ENCODE assay signal across 12 cellular contexts in genomic region chr5:131280417-131280816, GRCh38. TPM values are rescaled to one million over a fixed set of nuclear protein-coding genes. Genes with fewer than 3 reads are reported as not detected.
DNase-seq lines count a peak whose midpoint lies in the region; ATAC-seq and TF ChIP-seq lines count a peak whose summit lies in the region.
"Had no signal": no experiment of that assay in that cellular context is flagged by ENCODE, and none has a peak within 500 bp of the region (broad histone marks: within the 10 kb centered on the region; RNA-seq: fewer than 3 reads in every experiment).

No MANE protein-coding gene starts in this region.

- H3K4me1 Mint-ChIP-seq in Caco-2 (ENCODE audit: low read depth, unreplicated experiment): peaks cover 22% of the 10 kb centered on the region
- peaks cover 46 to 97% (median 70%) of the 10 kb centered on the region in 3 donors for H3K4me1 Mint-ChIP-seq in naive B cell
- peaks cover 27% of the 10 kb centered on the region for H3K4me1 Mint-ChIP-seq in WTC11

- no peaks in the 10 kb centered on the region for H4K20me1 ChIP-seq in MM.1S (ENCODE audit: insufficient read depth, low read length)

- H3K36me3 ChIP-seq in Caco-2 (ENCODE audit: control insufficient read depth, insufficient read depth, low read length) (no peaks in the 10 kb centered on the region), MM.1S (replicated peaks; ENCODE audit: insufficient read depth, low read length) (0 out of 2 replicates have a peak, but pooled peaks cover 3% of the 10 kb centered on the region), breast epithelium (no peaks in the 10 kb centered on the region)
- H3K36me3 ChIP-seq: HAP-1 had no signal

- H3K27me3 ChIP-seq in Caco-2 (replicated peaks; ENCODE audit: control insufficient read depth, insufficient read depth, low read length) (no peaks in the 10 kb centered on the region), MM.1S (replicated peaks; ENCODE audit: insufficient read depth, low read length) (no peaks in the 10 kb centered on the region), breast epithelium (no peaks in the 10 kb centered on the region)
- H3K27me3 ChIP-seq: heart right ventricle had no signal

- H3K27me3 Mint-ChIP-seq in Caco-2 (ENCODE audit: insufficient read depth, unreplicated experiment): no peaks in the 10 kb centered on the region
- H3K27me3 Mint-ChIP-seq in naive B cell: no peaks in the 10 kb centered on the region
- H3K27me3 Mint-ChIP-seq in WTC11 (ENCODE audit: low read depth): no peaks in the 10 kb centered on the region

- peak overlapping the region; percentile 74; the same call in 1 of the 2 replicates for H3K4me2 ChIP-seq in MM.1S (ENCODE audit: low read depth, low read length)

- no peak overlapping the region for H2AFZ ChIP-seq in MM.1S (ENCODE audit: low read length)

- no TSS peak for BruUV-seq in Caco-2 (replicated peaks; lab: Mats Ljungman, UMichigan)

- H3K4me3 ChIP-seq in Caco-2 (ENCODE audit: low read depth, low read length) (no peak overlapping the region), MM.1S (ENCODE audit: low read length) (0 out of 2 replicates have a peak overlapping the region, but pooled peaks have one; percentile 39), breast epithelium (no peak overlapping the region)
- H3K4me3 ChIP-seq: HAP-1 had no signal

- H3K9me3 ChIP-seq in Caco-2 (peaks cover 11% of the 10 kb centered on the region), MM.1S (replicated peaks; ENCODE audit: insufficient read depth, low read length) (no peaks in the 10 kb centered on the region), breast epithelium (no peaks in the 10 kb centered on the region)
- H3K9me3 ChIP-seq: HAP-1, heart right ventricle had no signal

- ATAC-seq in naive B cell (ENCODE audit: low read depth in 2 of 2): no peak
- no peak for ATAC-seq in WTC11
- no peak for ATAC-seq in HG02884 (IDR thresholded peaks at IDR 0.05; ENCODE audit: unreplicated experiment)

- H3K27ac Mint-ChIP-seq in Caco-2 (ENCODE audit: unreplicated experiment): peak overlapping the region; percentile 72
- peak overlapping the region in 2 of 6 donors; percentile 75 to 98 for H3K27ac Mint-ChIP-seq in naive B cell
- no peak overlapping the region for H3K27ac Mint-ChIP-seq in WTC11

- H3K9me3 Mint-ChIP-seq in Caco-2 (ENCODE audit: unreplicated experiment) (no peaks in the 10 kb centered on the region), naive B cell (peaks cover 0 to 3% (median 0%) of the 10 kb centered on the region in 7 donors), WTC11 (peaks cover 8% of the 10 kb centered on the region)

- H3F3A ChIP-seq in MM.1S (ENCODE audit: insufficient read depth, low read length): peaks cover 25% of the 10 kb centered on the region

- peaks cover 37% of the 10 kb centered on the region for H3K36me3 Mint-ChIP-seq in Caco-2 (ENCODE audit: insufficient read depth, unreplicated experiment)
- peaks cover 0 to 4% of the 10 kb centered on the region in 2 donors for H3K36me3 Mint-ChIP-seq in naive B cell
- peaks cover 12% of the 10 kb centered on the region for H3K36me3 Mint-ChIP-seq in WTC11

- TF ChIP-seq CTCF in Caco-2 (IDR thresholded peaks at IDR 0.05; ENCODE audit: insufficient read depth in 1 of 2, low read depth in 1 of 2, low read length in 1 of 2, severe bottlenecking in 1 of 2, unreplicated experiment in 1 of 2): no peak
- TF ChIP-seq CTCF in MM.1S (IDR thresholded peaks at IDR 0.05; ENCODE audit: low read length): no peak
- TF ChIP-seq CTCF in breast epithelium (IDR thresholded peaks at IDR 0.05): no peak
- TF ChIP-seq CTCF in WTC11 (IDR thresholded peaks at IDR 0.05): no peak

- peaks cover 22% of the 10 kb centered on the region for H3K4me1 ChIP-seq in Caco-2
- H3K4me1 ChIP-seq in MM.1S (ENCODE audit: low read length): peaks cover 40% of the 10 kb centered on the region
- no peaks in the 10 kb centered on the region for H3K4me1 ChIP-seq in breast epithelium

- H3K9me2 ChIP-seq in MM.1S (replicated peaks; ENCODE audit: insufficient read depth, low read length): no peaks in the 10 kb centered on the region

- H3K4me3 Mint-ChIP-seq in Caco-2 (ENCODE audit: unreplicated experiment) (no peak overlapping the region), naive B cell (peak overlapping the region in 5 of 8 donors; percentile 49 to 79 (median 63)), WTC11 (no peak overlapping the region)

- POLR2A ChIA-PET in Caco-2 (lab: Charles Lee) (no interaction called here), WTC11 (lab: Charles Lee) (interaction anchor here (0.5 kb wide), 1 partner anchor 204 kb away, joined by 3 read pairs; no protein-coding TSS in a partner anchor)

- no peak for TF ChIP-seq POLR2A in breast epithelium (IDR thresholded peaks at IDR 0.05)

- peaks cover 96% of the 10 kb centered on the region for H3K79me2 ChIP-seq in MM.1S (ENCODE audit: low read length)

- intact Hi-C loops in Caco-2 (cut with micrococcal nuclease; ENCODE audit: unreplicated experiment): loop anchor here (2.0 kb wide), 2 partner anchors 16 to 102 kb away; partner anchors contain the start of gene CDC42SE2
- intact Hi-C loops in breast epithelium (cut with DNase I; ENCODE audit: low total_unique reads): no loop called here

- no peak overlapping the region for H3K9ac ChIP-seq in MM.1S (ENCODE audit: low read length)

- CTCF ChIA-PET in Caco-2 (lab: Charles Lee): interaction anchor here (0.5 kb wide), 1 partner anchor 16 kb away, joined by 3 read pairs; the partner anchor contains the start of gene CDC42SE2
- CTCF ChIA-PET in WTC11 (lab: Charles Lee): no interaction called here

- DNase-seq in Caco-2 (no peak), MM.1S (no peak), breast epithelium (ENCODE audit: low spot score in 2 of 2) (no peak), naive B cell (no peak), WTC11 (ENCODE audit: low spot score) (no peak), NAMALWA (ENCODE audit: low spot score) (no peak), SW480 (ENCODE audit: low spot score) (no peak)
- DNase-seq: heart right ventricle, midbrain, NCI-H1417 treated with DMSO at 0.1 percent for 48 hours had no signal

- H3K27ac ChIP-seq in MM.1S (ENCODE audit: low read length): peak overlapping the region; percentile 54; the same call in 1 of the 2 replicates
- peak overlapping the region; percentile 13 to 68 for H3K27ac ChIP-seq in breast epithelium

TF ChIP-seq in WTC11, 78 proteins besides CTCF, POLR2A, EP300 and RAD21:
- no peak for TF ChIP-seq ARID4B (CRISPR knock-in tag; IDR thresholded peaks at IDR 0.05; ENCODE audit: borderline replicate concordance)
- no peak for TF ChIP-seq ZBTB21 (CRISPR knock-in tag; IDR thresholded peaks at IDR 0.05; ENCODE audit: borderline replicate concordance)

RNA-seq across cellular contexts. Expression of gene CDC42SE2, which starts 16.6 kb away (rescaled TPM):
- total RNA-seq in Caco-2 (2022) (39.4 and 41.1 TPM in 2 replicates), breast epithelium (10 to 100 TPM; 39.4 to 82.8 (median 41.0) TPM), WTC11 (2021) (21.2 to 22.5 TPM (median 21.7 TPM) in 3 replicates)
- polyA plus RNA-seq in naive B cell (ENCODE audit: low read depth in 6 of 6): 100 to 1,000 TPM; 168 to 314 (median 243) TPM

Comparison
In these comparisons a context has a peak if more than half of its experiments do, and no peak if none do; other contexts are left out.
1. H3K4me3 Mint-ChIP-seq: peak in naive B cell (5 of 8); none in Caco-2 (single experiment) and WTC11 (single experiment).